In genomic region chr2:232890896-232891601, GRCh38 we compare ENCODE assay signal across 9 cellular contexts. TPM values are rescaled to one million over a fixed set of nuclear protein-coding genes. Genes with fewer than 3 reads are reported as not detected.
A peak's percentile ranks its signal among the peaks of the same experiment; 100 is the strongest.
DNase-seq lines count a peak whose midpoint lies in the region; TF ChIP-seq lines count a peak whose summit lies in the region.
"Had no signal": no experiment of that assay in that cellular context is flagged by ENCODE, and none has a peak within 500 bp of the region (broad histone marks: within the 10 kb centered on the region; RNA-seq: fewer than 3 reads in every experiment).

No MANE protein-coding gene starts in this region.

- no peaks in the 10 kb centered on the region for H3K27me3 Mint-ChIP-seq in type B pancreatic cell

- TF ChIP-seq CTCF in VCaP (conservative IDR thresholded peaks at IDR 0.05) (no peak), type B pancreatic cell (conservative IDR thresholded peaks at IDR 0.05) (no peak), GM10248 (IDR thresholded peaks at IDR 0.05; ENCODE audit: control extremely low read depth, extremely low read depth, low read depth, missing control alignments) (no peak)

- no peaks in the 10 kb centered on the region for H3K36me3 ChIP-seq in iPS-18a (ENCODE audit: control insufficient read depth, low read depth, low read length)
- H3K36me3 ChIP-seq: esophagus muscularis mucosa had no signal

- peak overlapping the region; percentile 57 for H3K4me3 Mint-ChIP-seq in type B pancreatic cell

- no peaks in the 10 kb centered on the region for H3K27me3 ChIP-seq in iPS-18a (ENCODE audit: control insufficient read depth, insufficient read depth, low read length)

- peaks cover 5% of the 10 kb centered on the region for H3K4me1 ChIP-seq in iPS-18a (ENCODE audit: control insufficient read depth, low read depth, low read length)

- peaks cover 14% of the 10 kb centered on the region for H3K4me1 Mint-ChIP-seq in type B pancreatic cell (ENCODE audit: unreplicated experiment)

- H3K9ac ChIP-seq in iPS-18a (ENCODE audit: low read length), result no peak overlapping the region

- H3K9me3 Mint-ChIP-seq in type B pancreatic cell, result no peaks in the 10 kb centered on the region

- CTCF ChIA-PET in GM10248 (lab: Yijun Ruan, JAX), result interaction anchor here (1.2 kb wide), 1 partner anchor 9 kb away, joined by 3 read pairs; no protein-coding TSS in a partner anchor

- peak overlapping the region; percentile 11 for H3K4me3 ChIP-seq in iPS-18a (ENCODE audit: low read length)
- H3K4me3 ChIP-seq: esophagus muscularis mucosa had no signal

- no peaks in the 10 kb centered on the region for H3K36me3 Mint-ChIP-seq in type B pancreatic cell

- POLR2A ChIA-PET in GM10248 (lab: Yijun Ruan, JAX), result no interaction called here

- no peaks in the 10 kb centered on the region for H3K9me3 ChIP-seq in iPS-18a (ENCODE audit: control insufficient read depth, low read depth, low read length)
- H3K9me3 ChIP-seq: esophagus muscularis mucosa had no signal

- H3K27ac Mint-ChIP-seq in type B pancreatic cell, result no peak overlapping the region

- H3K27ac ChIP-seq in VCaP (peak overlapping the region; percentile 44; the same call in 1 of the 2 replicates), iPS-18a (ENCODE audit: low read length) (no peak overlapping the region)
- H3K27ac ChIP-seq: esophagus muscularis mucosa had no signal

- DNase-seq in activated CD8-positive, alpha-beta memory T cell treated with anti-CD3 and anti-CD28 coated beads for 24 hours, result peak; percentile 53
- no peak for DNase-seq in activated CD8-positive, alpha-beta memory T cell treated with anti-CD3 and anti-CD28 coated beads, Interleukin-2, amount 50 U/mL, for 4 hours
- DNase-seq in type B pancreatic cell (ENCODE audit: extremely low spot score, unreplicated experiment), result peak; percentile 64
- no peak for DNase-seq in NOMO-1 (lab: John Stamatoyannopoulos, UW; ENCODE audit: unreplicated experiment in 2 of 2)
- no peak for DNase-seq in anterior cingulate cortex (lab: John Stamatoyannopoulos, UW)
- DNase-seq in GM10248 (ENCODE audit: extremely low spot score), result no peak

RNA-seq across cellular contexts. Expression of gene SNORC, which starts 21.0 kb away (rescaled TPM):
- total RNA-seq in type B pancreatic cell (ENCODE audit: low replicate concordance), result 7.1 and 28.9 TPM in 2 replicates

Comparison
In these comparisons a context has a peak if more than half of its experiments do, and no peak if none do; other contexts are left out.
1. DNase-seq: peak in activated CD8-positive, alpha-beta memory T cell treated with anti-CD3 and anti-CD28 coated beads for 24 hours (single experiment) and type B pancreatic cell (single experiment); none in activated CD8-positive, alpha-beta memory T cell treated with anti-CD3 and anti-CD28 coated beads, Interleukin-2, amount 50 U/mL, for 4 hours (single experiment), NOMO-1 (0 of 2), anterior cingulate cortex (0 of 58) and GM10248 (single experiment).